ENCODE assay signal across 15 cellular contexts in the genomic region with DNA sequence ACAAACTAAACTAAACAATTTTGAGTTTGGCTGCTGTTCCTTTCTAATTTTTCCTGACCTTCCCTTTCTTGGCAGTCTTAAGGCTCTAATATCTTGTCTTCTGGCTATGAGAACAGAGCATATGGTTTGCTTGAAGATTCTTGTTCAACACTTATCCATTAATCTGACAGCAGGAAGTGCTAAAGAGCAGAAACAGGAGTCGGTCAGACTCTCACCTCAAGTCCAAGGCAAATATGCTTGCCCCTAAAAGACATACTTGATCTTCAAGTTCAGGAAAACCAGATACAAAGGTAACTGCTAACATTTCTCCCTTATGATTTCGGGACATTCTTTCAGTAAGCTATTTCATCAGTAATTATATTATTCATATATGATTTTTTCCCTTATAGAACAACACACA. TPM values are rescaled to one million over a fixed set of nuclear protein-coding genes. Genes with fewer than 3 reads are reported as not detected.
"Had no signal": no experiment of that assay in that cellular context is flagged by ENCODE, and none has a peak within 500 bp of the region (broad histone marks: within the 10 kb centered on the region; RNA-seq: fewer than 3 reads in every experiment).

No MANE protein-coding gene starts in this region.

- H3K36me3 ChIP-seq: cardiac muscle cell, transverse colon had no signal

- H3K27me3 ChIP-seq: cardiac muscle cell, dorsolateral prefrontal cortex, hepatocyte, transverse colon had no signal

- DNase-seq: activated CD4-positive, alpha-beta memory T cell treated with anti-CD3 and anti-CD28 coated beads for 36 hours; activated CD4-positive, alpha-beta T cell treated with anti-CD3 and anti-CD28 coated beads for 36 hours; activated naive CD4-positive, alpha-beta T cell treated with anti-CD3 and anti-CD28 coated beads, Interleukin-2, amount 50 U/mL, for 16 hours; activated T-cell treated with anti-CD3 and anti-CD28 coated beads, Interleukin-2, amount 50 U/mL, for 24 hours; dorsolateral prefrontal cortex; endodermal cell; stimulated activated CD4-positive, alpha-beta T cell treated with anti-CD3 and anti-CD28 coated beads, Interleukin-15, amount 100 ng/mL, for 24 hours; stimulated activated CD4-positive, alpha-beta T cell treated with anti-CD3 and anti-CD28 coated beads, Interleukin-4, amount 100 ng/mL, for 1 hour; stimulated activated naive B cell treated with anti-CD40 and anti-IgM and Interleukin-4, amounts not matched to agents 10 μg/mL and 1 μg/mL and 100 μg/mL, for 72 hours; substantia nigra; transverse colon had no signal

- ATAC-seq: activated CD4-positive, alpha-beta T cell treated with anti-CD3 and anti-CD28 coated beads for 36 hours; stimulated activated naive B cell treated with anti-CD40 and anti-IgM and Interleukin-4, amounts not matched to agents 10 μg/mL and 1 μg/mL and 100 μg/mL, for 72 hours had no signal

- H2AFZ ChIP-seq: hepatocyte had no signal

- H3K4me3 ChIP-seq: cardiac muscle cell, dorsolateral prefrontal cortex, hepatocyte, skin epidermis, transverse colon had no signal

- H3K4me2 ChIP-seq: hepatocyte had no signal

- H3K79me2 ChIP-seq: hepatocyte had no signal

- H3K9me3 ChIP-seq: transverse colon had no signal

- H3K27ac ChIP-seq: cardiac muscle cell, dorsolateral prefrontal cortex, hepatocyte, skin epidermis had no signal

RNA-seq across cellular contexts. Expression of a gene that starts 52.6 kb away (rescaled TPM):
- total RNA-seq: activated CD4-positive, alpha-beta memory T cell treated with anti-CD3 and anti-CD28 coated beads for 36 hours; activated CD4-positive, alpha-beta T cell treated with anti-CD3 and anti-CD28 coated beads for 36 hours had no signal
- polyA plus RNA-seq: keratinocyte had no signal
